34 cellular contexts compared by ENCODE assay signal in genomic region chr4:136314686-136315085, GRCh38.
"Had no signal": no experiment of that assay in that cellular context is flagged by ENCODE, and none has a peak within 500 bp of the region (broad histone marks: within the 10 kb centered on the region; RNA-seq: fewer than 3 reads in every experiment).

No MANE protein-coding gene starts in this region.

- H3K36me3 ChIP-seq: MG63 had no signal

- H3K27me3 ChIP-seq: MG63 had no signal

- H3K4me3 ChIP-seq: MG63 had no signal

- DNase-seq: Karpas-422, Kasumi-1, MG63, MM.1S, MV-4-11, NCI-H1048, NCI-H1092, NCI-H1092 treated with DMSO at 0.1 percent for 48 hours, NCI-H1105, NCI-H1105 treated with DMSO at 0.1 percent for 48 hours, NCI-H1417, NCI-H1417 treated with DMSO at 0.1 percent for 48 hours, NCI-H1436, NCI-H1436 treated with DMSO at 0.1 percent for 48 hours, NCI-H146, NCI-H1694, NCI-H1694 treated with DMSO at 0.1 percent for 48 hours, NCI-H187, NCI-H187 treated with DMSO at 0.1 percent for 48 hours, NCI-H1930, NCI-H2029, NCI-H2029 treated with DMSO at 0.1 percent for 48 hours, NCI-H2081, NCI-H2081 treated with DMSO at 0.1 percent for 48 hours, NCI-H2107, NCI-H2171, NCI-H2171 treated with DMSO at 0.1 percent for 48 hours, NCI-H2227 treated with DMSO at 0.1 percent for 48 hours, NCI-H226, NCI-H345, NCI-H446, NCI-H446 treated with DMSO at 0.1 percent for 48 hours, NCI-H510A, NCI-H510A treated with DMSO at 0.1 percent for 48 hours had no signal

- H3K9me3 ChIP-seq: MG63 had no signal
